ENCODE assay signal across 1 cellular context in the genomic region with DNA sequence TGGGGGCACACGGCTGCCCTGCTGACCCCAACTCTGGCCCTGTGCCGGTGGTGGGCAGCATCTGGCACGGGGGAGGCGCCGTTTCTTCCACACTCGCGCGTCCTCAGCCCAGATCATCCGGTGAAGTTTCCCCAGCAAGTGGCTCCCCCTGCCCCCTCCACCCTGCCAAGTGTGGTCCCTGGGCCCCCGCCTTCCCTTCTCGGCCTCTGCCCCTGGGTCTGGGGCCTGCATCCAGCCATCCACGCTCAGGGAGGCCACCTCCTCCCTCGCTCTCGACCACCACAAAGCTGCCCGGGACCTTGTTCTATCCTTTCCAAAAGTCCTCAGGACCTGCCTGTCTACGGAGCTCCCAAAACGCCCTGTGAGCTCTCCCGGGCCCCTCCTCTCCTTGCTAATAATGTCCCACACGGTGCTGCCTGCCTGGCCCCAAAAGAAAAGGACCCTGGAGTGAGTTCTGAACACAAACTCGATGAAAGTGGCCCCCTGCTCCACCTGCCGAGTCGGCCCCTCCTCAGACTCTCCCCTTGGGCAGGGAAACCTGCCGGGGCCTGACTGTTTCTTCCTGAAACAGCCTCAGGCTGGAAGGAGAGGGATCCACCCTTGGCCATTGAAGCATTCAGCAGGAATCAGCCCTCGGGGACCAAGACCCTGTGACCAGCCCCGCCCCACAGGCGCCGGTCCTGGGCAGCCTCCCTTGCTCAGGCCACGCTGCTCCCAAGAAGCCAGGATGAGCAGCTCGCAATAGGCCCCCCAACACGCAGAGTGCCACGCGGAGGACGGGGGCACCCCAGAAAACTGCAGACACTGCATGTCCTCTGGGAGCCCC.
A peak's percentile ranks its signal among the peaks of the same experiment; 100 is the strongest.
TF ChIP-seq lines count a peak whose summit lies in the region.

No MANE protein-coding gene starts in this region.

TF ChIP-seq in HepG2, 621 proteins besides CTCF, POLR2A, EP300 and RAD21:
- 0 out of 2 replicates have a peak, but pooled peaks have one; percentile 24 for TF ChIP-seq EED (CRISPR knock-in tag; IDR thresholded peaks at IDR 0.05)
- TF ChIP-seq, protein P1, sequence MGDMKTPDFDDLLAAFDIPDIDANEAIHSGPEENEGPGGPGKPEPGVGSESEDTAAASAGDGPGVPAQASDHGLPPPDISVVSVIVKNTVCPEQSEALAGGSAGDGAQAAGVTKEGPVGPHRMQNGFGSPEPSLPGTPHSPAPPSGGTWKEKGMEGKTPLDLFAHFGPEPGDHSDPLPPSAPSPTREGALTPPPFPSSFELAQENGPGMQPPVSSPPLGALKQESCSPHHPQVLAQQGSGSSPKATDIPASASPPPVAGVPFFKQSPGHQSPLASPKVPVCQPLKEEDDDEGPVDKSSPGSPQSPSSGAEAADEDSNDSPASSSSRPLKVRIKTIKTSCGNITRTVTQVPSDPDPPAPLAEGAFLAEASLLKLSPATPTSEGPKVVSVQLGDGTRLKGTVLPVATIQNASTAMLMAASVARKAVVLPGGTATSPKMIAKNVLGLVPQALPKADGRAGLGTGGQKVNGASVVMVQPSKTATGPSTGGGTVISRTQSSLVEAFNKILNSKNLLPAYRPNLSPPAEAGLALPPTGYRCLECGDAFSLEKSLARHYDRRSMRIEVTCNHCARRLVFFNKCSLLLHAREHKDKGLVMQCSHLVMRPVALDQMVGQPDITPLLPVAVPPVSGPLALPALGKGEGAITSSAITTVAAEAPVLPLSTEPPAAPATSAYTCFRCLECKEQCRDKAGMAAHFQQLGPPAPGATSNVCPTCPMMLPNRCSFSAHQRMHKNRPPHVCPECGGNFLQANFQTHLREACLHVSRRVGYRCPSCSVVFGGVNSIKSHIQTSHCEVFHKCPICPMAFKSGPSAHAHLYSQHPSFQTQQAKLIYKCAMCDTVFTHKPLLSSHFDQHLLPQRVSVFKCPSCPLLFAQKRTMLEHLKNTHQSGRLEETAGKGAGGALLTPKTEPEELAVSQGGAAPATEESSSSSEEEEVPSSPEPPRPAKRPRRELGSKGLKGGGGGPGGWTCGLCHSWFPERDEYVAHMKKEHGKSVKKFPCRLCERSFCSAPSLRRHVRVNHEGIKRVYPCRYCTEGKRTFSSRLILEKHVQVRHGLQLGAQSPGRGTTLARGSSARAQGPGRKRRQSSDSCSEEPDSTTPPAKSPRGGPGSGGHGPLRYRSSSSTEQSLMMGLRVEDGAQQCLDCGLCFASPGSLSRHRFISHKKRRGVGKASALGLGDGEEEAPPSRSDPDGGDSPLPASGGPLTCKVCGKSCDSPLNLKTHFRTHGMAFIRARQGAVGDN (CRISPR knock-in tag; IDR thresholded peaks at IDR 0.05), result peak; percentile 55
- TF ChIP-seq, protein P2, sequence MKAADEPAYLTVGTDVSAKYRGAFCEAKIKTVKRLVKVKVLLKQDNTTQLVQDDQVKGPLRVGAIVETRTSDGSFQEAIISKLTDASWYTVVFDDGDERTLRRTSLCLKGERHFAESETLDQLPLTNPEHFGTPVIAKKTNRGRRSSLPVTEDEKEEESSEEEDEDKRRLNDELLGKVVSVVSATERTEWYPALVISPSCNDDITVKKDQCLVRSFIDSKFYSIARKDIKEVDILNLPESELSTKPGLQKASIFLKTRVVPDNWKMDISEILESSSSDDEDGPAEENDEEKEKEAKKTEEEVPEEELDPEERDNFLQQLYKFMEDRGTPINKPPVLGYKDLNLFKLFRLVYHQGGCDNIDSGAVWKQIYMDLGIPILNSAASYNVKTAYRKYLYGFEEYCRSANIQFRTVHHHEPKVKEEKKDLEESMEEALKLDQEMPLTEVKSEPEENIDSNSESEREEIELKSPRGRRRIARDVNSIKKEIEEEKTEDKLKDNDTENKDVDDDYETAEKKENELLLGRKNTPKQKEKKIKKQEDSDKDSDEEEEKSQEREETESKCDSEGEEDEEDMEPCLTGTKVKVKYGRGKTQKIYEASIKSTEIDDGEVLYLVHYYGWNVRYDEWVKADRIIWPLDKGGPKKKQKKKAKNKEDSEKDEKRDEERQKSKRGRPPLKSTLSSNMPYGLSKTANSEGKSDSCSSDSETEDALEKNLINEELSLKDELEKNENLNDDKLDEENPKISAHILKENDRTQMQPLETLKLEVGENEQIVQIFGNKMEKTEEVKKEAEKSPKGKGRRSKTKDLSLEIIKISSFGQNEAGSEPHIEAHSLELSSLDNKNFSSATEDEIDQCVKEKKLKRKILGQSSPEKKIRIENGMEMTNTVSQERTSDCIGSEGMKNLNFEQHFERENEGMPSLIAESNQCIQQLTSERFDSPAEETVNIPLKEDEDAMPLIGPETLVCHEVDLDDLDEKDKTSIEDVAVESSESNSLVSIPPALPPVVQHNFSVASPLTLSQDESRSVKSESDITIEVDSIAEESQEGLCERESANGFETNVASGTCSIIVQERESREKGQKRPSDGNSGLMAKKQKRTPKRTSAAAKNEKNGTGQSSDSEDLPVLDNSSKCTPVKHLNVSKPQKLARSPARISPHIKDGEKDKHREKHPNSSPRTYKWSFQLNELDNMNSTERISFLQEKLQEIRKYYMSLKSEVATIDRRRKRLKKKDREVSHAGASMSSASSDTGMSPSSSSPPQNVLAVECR (CRISPR knock-in tag; IDR thresholded peaks at IDR 0.05; ENCODE audit: borderline replicate concordance), result peak; percentile 20; the same call in 1 of the 2 replicates
